ENCODE assay signal across 31 cellular contexts in genomic region chr1:226888816-226889215, GRCh38.
"Had no signal": no experiment of that assay in that cellular context is flagged by ENCODE, and none has a peak within 500 bp of the region (broad histone marks: within the 10 kb centered on the region; RNA-seq: fewer than 3 reads in every experiment).

No MANE protein-coding gene starts in this region.

- H3K36me3 ChIP-seq: neural progenitor cell, neutrophil, uterus had no signal

- H3K4me3 Mint-ChIP-seq: naive thymus-derived CD8-positive, alpha-beta T cell; natural killer cell treated with Interleukin-12 subunit alpha and Interleukin-12 subunit beta and Interleukin-15 and Interleukin-18, amount 100 ng/mL, for 72 hours; nephron progenitor cell; neural progenitor cell; stimulated activated memory B cell treated with anti-CD40 and anti-IgM and Interleukin-4, amounts not matched to agents 10 μg/mL and 1 μg/mL and 100 μg/mL, for 72 hours; stimulated activated naive CD8-positive, alpha-beta T cell treated with anti-CD3 and anti-CD28 coated beads, Interleukin-15, amount 100 ng/mL, for 72 hours; type B pancreatic cell had no signal

- H3K27me3 Mint-ChIP-seq: naive B cell; naive thymus-derived CD8-positive, alpha-beta T cell; natural killer cell treated with Interleukin-12 subunit alpha and Interleukin-12 subunit beta and Interleukin-15 and Interleukin-18, amount 100 ng/mL, for 72 hours; progenitor cell of endocrine pancreas; stimulated activated memory B cell treated with anti-CD40 and anti-IgM and Interleukin-4, amounts not matched to agents 10 μg/mL and 1 μg/mL and 100 μg/mL, for 72 hours; stimulated activated naive CD8-positive, alpha-beta T cell treated with anti-CD3 and anti-CD28 coated beads, Interleukin-15, amount 100 ng/mL, for 72 hours; type B pancreatic cell had no signal

- DNase-seq: naive B cell; naive thymus-derived CD8-positive, alpha-beta T cell; nephron progenitor cell; nucleus accumbens; psoas muscle; right cardiac atrium; sigmoid colon; small intestine; stimulated activated CD4-positive, alpha-beta T cell treated with anti-CD3 and anti-CD28 coated beads, Interleukin-12 subunit alpha, Interleukin-12 subunit beta, amount 100 ng/mL, for 4 hours; stimulated activated CD4-positive, alpha-beta T cell treated with anti-CD3 and anti-CD28 coated beads, Interleukin-1b, Interleukin-23, amount 100 ng/mL, for 48 hours; stimulated activated CD4-positive, alpha-beta T cell treated with anti-CD3 and anti-CD28 coated beads, Interleukin-4, amount 100 ng/mL, for 1 hour; stimulated activated CD4-positive, alpha-beta T cell treated with anti-CD3 and anti-CD28 coated beads, Interleukin-4, amount 100 ng/mL, for 4 hours; stimulated activated CD8-positive, alpha-beta memory T cell treated with anti-CD3 and anti-CD28 coated beads, Interleukin-4, amount 100 ng/mL, for 48 hours; stimulated activated naive CD4-positive, alpha-beta T cell; stimulated activated naive CD8-positive, alpha-beta T cell treated with anti-CD3 and anti-CD28 coated beads, Interleukin-15, amount 100 ng/mL, for 72 hours; stimulated activated naive CD8-positive, alpha-beta T cell treated with anti-CD3 and anti-CD28 coated beads, Interleukin-15, Interleukin-2, amounts not matched to agents 100 U/mL and 50 U/mL, for 24 hours; substantia nigra; testis; transverse colon; upper lobe of right lung; uterus had no signal

- H3K4me3 ChIP-seq: neural progenitor cell, pancreas, psoas muscle, right lobe of liver, sigmoid colon, suprapubic skin, testis, tibial artery, transverse colon, upper lobe of right lung, uterus had no signal

- H3K27me3 ChIP-seq: neural progenitor cell, neutrophil, pancreas, right lobe of liver, sigmoid colon, suprapubic skin, testis, tibial artery, transverse colon, upper lobe of right lung, uterus had no signal

- H3K27ac Mint-ChIP-seq: naive B cell; naive thymus-derived CD8-positive, alpha-beta T cell; natural killer cell treated with Interleukin-12 subunit alpha and Interleukin-12 subunit beta and Interleukin-15 and Interleukin-18, amount 100 ng/mL, for 72 hours; nephron progenitor cell; neural progenitor cell; progenitor cell of endocrine pancreas; stimulated activated memory B cell treated with anti-CD40 and anti-IgM and Interleukin-4, amounts not matched to agents 10 μg/mL and 1 μg/mL and 100 μg/mL, for 72 hours; stimulated activated naive CD8-positive, alpha-beta T cell treated with anti-CD3 and anti-CD28 coated beads, Interleukin-15, amount 100 ng/mL, for 72 hours; type B pancreatic cell had no signal

- H3K36me3 Mint-ChIP-seq: natural killer cell treated with Interleukin-12 subunit alpha and Interleukin-12 subunit beta and Interleukin-15 and Interleukin-18, amount 100 ng/mL, for 72 hours had no signal

- H3K4me1 ChIP-seq: neural progenitor cell, pancreas, right lobe of liver, sigmoid colon, suprapubic skin, testis, tibial artery, upper lobe of right lung, uterus had no signal

- ATAC-seq: naive thymus-derived CD8-positive, alpha-beta T cell; natural killer cell treated with Interleukin-12 subunit alpha and Interleukin-12 subunit beta and Interleukin-15 and Interleukin-18, amount 100 ng/mL, for 72 hours; pancreas; psoas muscle; right cardiac atrium; right lobe of liver; stimulated activated memory B cell treated with anti-CD40 and anti-IgM and Interleukin-4, amounts not matched to agents 10 μg/mL and 1 μg/mL and 100 μg/mL, for 72 hours; stimulated activated naive CD8-positive, alpha-beta T cell treated with anti-CD3 and anti-CD28 coated beads, Interleukin-15, amount 100 ng/mL, for 72 hours; stimulated activated naive CD8-positive, alpha-beta T cell treated with anti-CD3 and anti-CD28 coated beads, Interleukin-15, Interleukin-2, amounts not matched to agents 100 U/mL and 50 U/mL, for 24 hours; upper lobe of right lung had no signal

- H3K9me3 ChIP-seq: neutrophil, pancreas, psoas muscle, right lobe of liver, sigmoid colon, suprapubic skin, testis, tibial artery, transverse colon, upper lobe of right lung, uterus had no signal

- H3K27ac ChIP-seq: neural progenitor cell, neutrophil, pancreas, psoas muscle, right lobe of liver, sigmoid colon, suprapubic skin, testis, tibial artery, transverse colon, upper lobe of right lung, uterus had no signal

- H3K9me3 Mint-ChIP-seq: naive B cell; naive thymus-derived CD8-positive, alpha-beta T cell; natural killer cell treated with Interleukin-12 subunit alpha and Interleukin-12 subunit beta and Interleukin-15 and Interleukin-18, amount 100 ng/mL, for 72 hours; nephron progenitor cell; neural progenitor cell; stimulated activated memory B cell treated with anti-CD40 and anti-IgM and Interleukin-4, amounts not matched to agents 10 μg/mL and 1 μg/mL and 100 μg/mL, for 72 hours; stimulated activated naive CD8-positive, alpha-beta T cell treated with anti-CD3 and anti-CD28 coated beads, Interleukin-15, amount 100 ng/mL, for 72 hours; type B pancreatic cell had no signal
